ENCODE assay signal across 7 cellular contexts in genomic region chr19:28839455-28839854, GRCh38.
"Had no signal": no experiment of that assay in that cellular context is flagged by ENCODE, and none has a peak within 500 bp of the region (broad histone marks: within the 10 kb centered on the region; RNA-seq: fewer than 3 reads in every experiment).

No MANE protein-coding gene starts in this region.

- DNase-seq: GM23248, GOT3, H7, IMR-90 had no signal

- H3K27ac ChIP-seq: GM23248 had no signal

- ATAC-seq: HCT116, K562 had no signal

- H3K9me3 ChIP-seq: HAP-1 had no signal

- H3K4me3 ChIP-seq: GM23248, HAP-1, K562 had no signal

- H3K36me3 ChIP-seq: HAP-1 had no signal

- H3K4me1 ChIP-seq: HAP-1 had no signal
